Comparison of ENCODE assay signal across 17 cellular contexts in the genomic region with DNA sequence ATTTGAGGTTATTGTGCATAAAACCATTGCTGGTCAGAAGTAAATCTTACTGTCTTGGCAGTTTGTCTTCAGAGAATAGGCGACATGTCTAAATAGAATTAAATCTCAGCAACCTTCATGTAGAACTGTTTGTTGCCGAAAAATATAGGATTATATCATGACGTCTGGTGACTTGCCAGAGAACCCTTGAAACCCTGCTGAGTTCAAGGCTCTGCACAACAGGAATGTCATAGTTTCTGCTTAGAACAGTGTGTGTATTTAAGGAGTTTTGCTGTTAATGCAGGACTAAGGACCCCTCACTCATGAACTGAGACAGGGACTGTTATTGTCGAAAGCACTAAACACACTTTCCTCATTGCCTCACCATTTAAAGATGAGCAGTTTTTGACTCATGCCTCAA.
DNase-seq lines count a peak whose midpoint lies in the region; TF ChIP-seq lines count a peak whose summit lies in the region.
"Had no signal": no experiment of that assay in that cellular context is flagged by ENCODE, and none has a peak within 500 bp of the region (broad histone marks: within the 10 kb centered on the region; RNA-seq: fewer than 3 reads in every experiment).

No MANE protein-coding gene starts in this region.

- peaks cover 12% of the 10 kb centered on the region for H3F3A ChIP-seq in SK-N-SH (replicated peaks; ENCODE audit: insufficient read depth)

- peaks cover 4% of the 10 kb centered on the region for H3K4me1 Mint-ChIP-seq in mesothelial cell of epicardium
- H3K4me1 Mint-ChIP-seq: CD4-positive, CD25-positive, alpha-beta regulatory T cell had no signal

- POLR2A ChIA-PET in SK-N-SH (lab: Yijun Ruan, JAX) = no interaction called here

- TF ChIP-seq RAD21 in Ishikawa (IDR thresholded peaks at IDR 0.05; ENCODE audit: low read depth) (no peak), SK-N-SH (IDR thresholded peaks at IDR 0.05; ENCODE audit: low read length) (no peak)

- H3K4me2 ChIP-seq in SK-N-SH = peak overlapping the region; percentile 13; the same call in 1 of the 2 replicates

- no peak for TF ChIP-seq POLR2A in stomach (IDR thresholded peaks at IDR 0.05)

- whole genome bisulfite sequencing in SK-N-SH (ENCODE audit: low lambda C conversion rate) = 89% methylated on average over 4 of the region's 4 CpGs
- WGBS in stomach, 5 donors = 73 to 89% (median 81%) methylated on average over 4 of the region's 4 CpGs

- no peak overlapping the region for H3K4me3 ChIP-seq in SK-N-SH (ENCODE audit: low read depth in 2 of 2, low read length in 1 of 2)
- no peak overlapping the region for H3K4me3 ChIP-seq in retinal pigment epithelial cell (ENCODE audit: low read length)
- no peak overlapping the region for H3K4me3 ChIP-seq in stomach
- H3K4me3 ChIP-seq: HAP-1, SJSA1 had no signal

- H3K27ac ChIP-seq in SK-N-SH (ENCODE audit: low read depth in 2 of 2, low read length in 1 of 2) (peak overlapping the region in 1 of 2 experiments; percentile 10; a peak in 1 of 4 replicates), cingulate gyrus (ENCODE audit: low read depth, low read length) (peak overlapping the region; percentile 58), stomach (no peak overlapping the region)
- H3K27ac ChIP-seq: HL-60, SJSA1 had no signal

- H3K36me3 Mint-ChIP-seq in mesothelial cell of epicardium = no peaks in the 10 kb centered on the region
- H3K36me3 Mint-ChIP-seq: CD4-positive, CD25-positive, alpha-beta regulatory T cell had no signal

- TF ChIP-seq EP300 in Ishikawa (IDR thresholded peaks at IDR 0.05; ENCODE audit: borderline replicate concordance) (no peak), SK-N-SH (IDR thresholded peaks at IDR 0.05; ENCODE audit: borderline replicate concordance in 1 of 2, low read depth in 1 of 2, low read length in 1 of 2) (no peak), stomach (IDR thresholded peaks at IDR 0.05) (no peak)

- H3K27me3 Mint-ChIP-seq in mesothelial cell of epicardium (ENCODE audit: low read depth) = no peaks in the 10 kb centered on the region
- H3K27me3 Mint-ChIP-seq: CD4-positive, CD25-positive, alpha-beta regulatory T cell had no signal

- CTCF ChIA-PET in SK-N-SH (lab: Yijun Ruan, JAX) = no interaction called here

- no peaks in the 10 kb centered on the region for H3K27me3 ChIP-seq in SK-N-SH (ENCODE audit: insufficient read depth)
- H3K27me3 ChIP-seq in stomach = no peaks in the 10 kb centered on the region
- H3K27me3 ChIP-seq: SJSA1 had no signal

- H2AFZ ChIP-seq in SK-N-SH (ENCODE audit: low read depth) = no peak overlapping the region; the same call in 1 of the 2 replicates

- H3K36me3 ChIP-seq in SK-N-SH (replicated peaks in 1 of 2; ENCODE audit: control insufficient read depth in 1 of 2, insufficient read depth in 2 of 2, low read length in 1 of 2) (no peaks in the 10 kb centered on the region), stomach (no peaks in the 10 kb centered on the region)
- H3K36me3 ChIP-seq: HAP-1, SJSA1 had no signal

- H3K27ac Mint-ChIP-seq in mesothelial cell of epicardium = no peak overlapping the region
- H3K27ac Mint-ChIP-seq: CD4-positive, CD25-positive, alpha-beta regulatory T cell had no signal

- no peak overlapping the region for H3K4me3 Mint-ChIP-seq in mesothelial cell of epicardium
- H3K4me3 Mint-ChIP-seq: CD4-positive, CD25-positive, alpha-beta regulatory T cell had no signal

- TF ChIP-seq CTCF in SK-N-SH (IDR thresholded peaks at IDR 0.05) (no peak), retinal pigment epithelial cell (conservative IDR thresholded peaks at IDR 0.05; ENCODE audit: low read depth, low read length) (no peak), mesothelial cell of epicardium (IDR thresholded peaks at IDR 0.05; ENCODE audit: unreplicated experiment) (no peak), stomach (IDR thresholded peaks at IDR 0.05) (no peak)

- H3K4me1 ChIP-seq in SK-N-SH (ENCODE audit: control insufficient read depth in 1 of 2, insufficient read depth in 2 of 2, low read depth in 1 of 2, low read length in 1 of 2) (peaks cover 9 to 27% of the 10 kb centered on the region in 2 experiments), stomach (peaks cover 0 to 13% (median 5%) of the 10 kb centered on the region in 4 donors)
- H3K4me1 ChIP-seq: HAP-1, SJSA1 had no signal

- H3K9me3 ChIP-seq in SK-N-SH = no peaks in the 10 kb centered on the region
- H3K9me3 ChIP-seq in stomach = peaks cover 0 to 5% (median 0%) of the 10 kb centered on the region in 4 donors
- H3K9me3 ChIP-seq: HAP-1, SJSA1 had no signal

- no peak for DNase-seq in SK-N-SH
- DNase-seq in retinal pigment epithelial cell (ENCODE audit: low read depth) = peak; percentile 23
- no peak for DNase-seq in mesothelial cell of epicardium (ENCODE audit: low spot score in 2 of 2, unreplicated experiment in 2 of 2)
- DNase-seq in HK-2 (ENCODE audit: unreplicated experiment) = no peak
- no peak for DNase-seq in stomach
- no peak for DNase-seq in middle frontal gyrus (ENCODE audit: extremely low spot score, low spot score)
- DNase-seq: CD4-positive, CD25-positive, alpha-beta regulatory T cell; DMS53; MV-4-11; NCI-H1417; NCI-H1930; NCI-H774 had no signal

- H4K20me1 ChIP-seq in SK-N-SH (ENCODE audit: insufficient read depth) = no peaks in the 10 kb centered on the region

- peaks cover 9% of the 10 kb centered on the region for H3K9me3 Mint-ChIP-seq in mesothelial cell of epicardium

- no peak overlapping the region for H3K9ac ChIP-seq in SK-N-SH

- intact Hi-C loops in stomach (cut with DNase I; ENCODE audit: low total_unique reads) = no loop called here

- no peaks in the 10 kb centered on the region for H3K79me2 ChIP-seq in SK-N-SH (ENCODE audit: insufficient read depth)

- no peaks in the 10 kb centered on the region for H3K9me2 ChIP-seq in SK-N-SH

TF ChIP-seq in Ishikawa, 13 proteins besides CTCF, POLR2A, EP300 and RAD21:
- TF ChIP-seq YY1 (IDR thresholded peaks at IDR 0.05; ENCODE audit: low read depth) = no peak
- no peak for TF ChIP-seq EGR1 (IDR thresholded peaks at IDR 0.05)
- TF ChIP-seq NFIC (IDR thresholded peaks at IDR 0.05) = peak; percentile 26; the same call in 1 of the 2 replicates

TF ChIP-seq in SK-N-SH, 30 proteins besides CTCF, POLR2A, EP300 and RAD21 (continues in another document):
- TF ChIP-seq, protein P1, sequence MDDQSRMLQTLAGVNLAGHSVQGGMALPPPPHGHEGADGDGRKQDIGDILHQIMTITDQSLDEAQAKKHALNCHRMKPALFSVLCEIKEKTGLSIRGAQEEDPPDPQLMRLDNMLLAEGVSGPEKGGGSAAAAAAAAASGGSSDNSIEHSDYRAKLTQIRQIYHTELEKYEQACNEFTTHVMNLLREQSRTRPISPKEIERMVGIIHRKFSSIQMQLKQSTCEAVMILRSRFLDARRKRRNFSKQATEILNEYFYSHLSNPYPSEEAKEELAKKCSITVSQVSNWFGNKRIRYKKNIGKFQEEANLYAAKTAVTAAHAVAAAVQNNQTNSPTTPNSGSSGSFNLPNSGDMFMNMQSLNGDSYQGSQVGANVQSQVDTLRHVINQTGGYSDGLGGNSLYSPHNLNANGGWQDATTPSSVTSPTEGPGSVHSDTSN (IDR thresholded peaks at IDR 0.05) = no peak
- no peak for TF ChIP-seq SIN3A (IDR thresholded peaks at IDR 0.05; ENCODE audit: borderline replicate concordance, low read depth, low read length)
- TF ChIP-seq, protein P2, sequence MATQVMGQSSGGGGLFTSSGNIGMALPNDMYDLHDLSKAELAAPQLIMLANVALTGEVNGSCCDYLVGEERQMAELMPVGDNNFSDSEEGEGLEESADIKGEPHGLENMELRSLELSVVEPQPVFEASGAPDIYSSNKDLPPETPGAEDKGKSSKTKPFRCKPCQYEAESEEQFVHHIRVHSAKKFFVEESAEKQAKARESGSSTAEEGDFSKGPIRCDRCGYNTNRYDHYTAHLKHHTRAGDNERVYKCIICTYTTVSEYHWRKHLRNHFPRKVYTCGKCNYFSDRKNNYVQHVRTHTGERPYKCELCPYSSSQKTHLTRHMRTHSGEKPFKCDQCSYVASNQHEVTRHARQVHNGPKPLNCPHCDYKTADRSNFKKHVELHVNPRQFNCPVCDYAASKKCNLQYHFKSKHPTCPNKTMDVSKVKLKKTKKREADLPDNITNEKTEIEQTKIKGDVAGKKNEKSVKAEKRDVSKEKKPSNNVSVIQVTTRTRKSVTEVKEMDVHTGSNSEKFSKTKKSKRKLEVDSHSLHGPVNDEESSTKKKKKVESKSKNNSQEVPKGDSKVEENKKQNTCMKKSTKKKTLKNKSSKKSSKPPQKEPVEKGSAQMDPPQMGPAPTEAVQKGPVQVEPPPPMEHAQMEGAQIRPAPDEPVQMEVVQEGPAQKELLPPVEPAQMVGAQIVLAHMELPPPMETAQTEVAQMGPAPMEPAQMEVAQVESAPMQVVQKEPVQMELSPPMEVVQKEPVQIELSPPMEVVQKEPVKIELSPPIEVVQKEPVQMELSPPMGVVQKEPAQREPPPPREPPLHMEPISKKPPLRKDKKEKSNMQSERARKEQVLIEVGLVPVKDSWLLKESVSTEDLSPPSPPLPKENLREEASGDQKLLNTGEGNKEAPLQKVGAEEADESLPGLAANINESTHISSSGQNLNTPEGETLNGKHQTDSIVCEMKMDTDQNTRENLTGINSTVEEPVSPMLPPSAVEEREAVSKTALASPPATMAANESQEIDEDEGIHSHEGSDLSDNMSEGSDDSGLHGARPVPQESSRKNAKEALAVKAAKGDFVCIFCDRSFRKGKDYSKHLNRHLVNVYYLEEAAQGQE (IDR thresholded peaks at IDR 0.05; ENCODE audit: low read depth, low read length) = no peak
- TF ChIP-seq RFX5 (IDR thresholded peaks at IDR 0.05; ENCODE audit: low read length) = no peak
- no peak for TF ChIP-seq MXI1 (IDR thresholded peaks at IDR 0.05; ENCODE audit: low read depth, low read length)
- TF ChIP-seq POLR2AphosphoS5 (IDR thresholded peaks at IDR 0.05; ENCODE audit: low read depth, low read length) = no peak
- no peak for TF ChIP-seq GABPA (IDR thresholded peaks at IDR 0.05; ENCODE audit: low read depth)
- TF ChIP-seq, protein P3, sequence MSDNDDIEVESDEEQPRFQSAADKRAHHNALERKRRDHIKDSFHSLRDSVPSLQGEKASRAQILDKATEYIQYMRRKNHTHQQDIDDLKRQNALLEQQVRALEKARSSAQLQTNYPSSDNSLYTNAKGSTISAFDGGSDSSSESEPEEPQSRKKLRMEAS (IDR thresholded peaks at IDR 0.05; ENCODE audit: low read depth) = no peak
- TF ChIP-seq RXRA (IDR thresholded peaks at IDR 0.05; ENCODE audit: borderline replicate concordance, low read depth) = no peak
